31 cellular contexts compared by ENCODE assay signal in the genomic region with DNA sequence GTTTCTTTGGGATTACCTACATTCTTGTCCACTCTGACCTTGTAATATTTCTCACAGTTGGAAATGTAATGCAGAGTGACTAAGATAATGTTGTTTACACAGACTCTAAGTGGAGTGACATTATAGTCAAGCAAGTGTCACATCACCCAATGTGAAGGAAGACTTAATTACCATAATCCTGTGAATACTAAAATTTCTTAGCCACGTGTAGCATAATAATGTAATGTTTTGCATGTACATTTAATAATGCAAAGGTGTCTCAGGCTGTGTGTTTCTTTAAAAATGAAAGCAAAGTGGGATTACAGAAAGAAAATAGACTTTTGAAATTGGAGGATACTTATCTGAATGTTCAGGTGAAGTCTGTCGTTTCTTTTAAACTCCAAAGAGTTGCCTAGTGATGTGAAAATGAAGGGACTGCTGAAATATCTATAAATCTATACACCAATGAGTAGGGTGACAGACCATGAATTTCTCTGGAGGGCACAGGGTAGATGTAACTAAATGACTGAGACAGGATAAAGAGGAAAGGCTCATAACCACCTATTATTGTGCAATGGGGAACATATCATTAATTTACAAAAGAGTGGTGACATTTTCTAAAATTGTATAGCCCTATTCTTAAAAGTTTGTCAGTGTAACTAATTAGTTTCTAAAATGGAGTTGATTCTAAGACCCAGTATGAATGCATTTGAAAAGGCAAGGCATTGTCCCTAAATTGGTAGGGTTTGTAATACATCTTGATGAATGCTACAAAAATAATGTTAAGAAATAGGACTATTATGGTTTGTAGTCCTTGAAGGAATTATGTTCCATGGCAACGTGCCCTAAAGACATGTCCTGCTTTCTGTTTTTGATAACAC.
"Had no signal": no experiment of that assay in that cellular context is flagged by ENCODE, and none has a peak within 500 bp of the region (broad histone marks: within the 10 kb centered on the region; RNA-seq: fewer than 3 reads in every experiment).

No MANE protein-coding gene starts in this region.

- H3K27me3 Mint-ChIP-seq: activated CD4-positive, alpha-beta T cell treated with anti-CD3 and anti-CD28 coated beads, Interleukin-2, amount 10 ng/mL, durations not matched to agents 24 days and 14 days; activated naive CD4-positive, alpha-beta T cell treated with anti-CD3 and anti-CD28 coated beads, Interleukin-2, amount 10 ng/mL, durations not matched to agents 7 days and 5 days; activated naive CD8-positive, alpha-beta T cell; activated naive CD8-positive, alpha-beta T cell treated with anti-CD3 and anti-CD28 coated beads, Interleukin-2, amount 50 U/mL, for 24 hours; central memory CD8-positive, alpha-beta T cell had no signal

- H3K27ac Mint-ChIP-seq: activated CD4-positive, alpha-beta T cell treated with anti-CD3 and anti-CD28 coated beads, Interleukin-2, amount 10 ng/mL, durations not matched to agents 24 days and 14 days; activated naive CD4-positive, alpha-beta T cell treated with anti-CD3 and anti-CD28 coated beads, Interleukin-2, amount 10 ng/mL, durations not matched to agents 7 days and 5 days; activated naive CD8-positive, alpha-beta T cell; activated naive CD8-positive, alpha-beta T cell treated with anti-CD3 and anti-CD28 coated beads, Interleukin-2, amount 50 U/mL, for 24 hours; activated T-helper 1 cell treated with anti-CD3 and anti-CD28 coated beads, Interleukin-12 subunit alpha, Interleukin-12 subunit beta, Interleukin-2, Interleukin-4 antibody, amounts not matched to agents 30 ng/mL and 10 ng/mL and 1 ng/mL, durations not matched to agents 14 hours and 24 hours and 36 hours; T-helper 1 cell treated with Interleukin-12 subunit alpha and Interleukin-12 subunit beta and Interleukin-4 antibody, amounts not matched to agents 30 μg/mL and 1 μg/mL, for 36 hours; T-helper 2 cell treated with Interferon-gamma antibody and Interleukin-4, amounts not matched to agents 5 μg/mL and 100 μg/mL, for 36 hours had no signal

- H3K4me3 Mint-ChIP-seq: activated CD4-positive, alpha-beta T cell treated with anti-CD3 and anti-CD28 coated beads, Interleukin-2, amount 10 ng/mL, durations not matched to agents 24 days and 14 days; activated naive CD4-positive, alpha-beta T cell treated with anti-CD3 and anti-CD28 coated beads, Interleukin-2, amount 10 ng/mL, durations not matched to agents 7 days and 5 days; activated naive CD8-positive, alpha-beta T cell; activated naive CD8-positive, alpha-beta T cell treated with anti-CD3 and anti-CD28 coated beads, Interleukin-2, amount 50 U/mL, for 24 hours; activated T-cell treated with anti-CD3 and anti-CD28 coated beads, Interleukin-2, amount 50 U/mL, for 4 hours; activated T-helper 1 cell treated with anti-CD3 and anti-CD28 coated beads, Interleukin-12 subunit alpha, Interleukin-12 subunit beta, Interleukin-2, Interleukin-4 antibody, amounts not matched to agents 30 ng/mL and 10 ng/mL and 1 ng/mL, durations not matched to agents 14 hours and 24 hours and 36 hours; central memory CD8-positive, alpha-beta T cell; T-helper 1 cell treated with Interleukin-12 subunit alpha and Interleukin-12 subunit beta and Interleukin-4 antibody, amounts not matched to agents 30 μg/mL and 1 μg/mL, for 36 hours; T-helper 2 cell treated with Interferon-gamma antibody and Interleukin-4, amounts not matched to agents 5 μg/mL and 100 μg/mL, for 36 hours had no signal

- H3K27ac ChIP-seq: brain microvascular endothelial cell, cardiac muscle cell, Peyer's patch, SJSA1 had no signal

- H3K36me3 Mint-ChIP-seq: activated naive CD4-positive, alpha-beta T cell treated with anti-CD3 and anti-CD28 coated beads, Interleukin-2, amount 10 ng/mL, durations not matched to agents 7 days and 5 days; activated naive CD8-positive, alpha-beta T cell had no signal

- DNase-seq: activated CD4-positive, alpha-beta T cell treated with anti-CD3 and anti-CD28 coated beads, Interleukin-2, amount 10 ng/mL, durations not matched to agents 24 days and 14 days; activated CD4-positive, alpha-beta T cell treated with anti-CD3 and anti-CD28 coated beads, Interleukin-2, amount 50 U/mL, for 4 hours; activated CD8-positive, alpha-beta memory T cell treated with anti-CD3 and anti-CD28 coated beads, Interleukin-2, amount 50 U/mL, for 4 hours; activated naive CD4-positive, alpha-beta T cell treated with anti-CD3 and anti-CD28 coated beads, Interleukin-2, amount 10 ng/mL, durations not matched to agents 7 days and 5 days; activated naive CD8-positive, alpha-beta T cell treated with anti-CD3 and anti-CD28 coated beads, Interleukin-2, amount 50 U/mL, for 24 hours; activated T-cell treated with anti-CD3 and anti-CD28 coated beads for 4 hours; activated T-cell treated with anti-CD3 and anti-CD28 coated beads, Interleukin-2, amount 50 U/mL, for 4 hours; anterior cingulate cortex; brain microvascular endothelial cell; NCI-H1092 treated with DMSO at 0.1 percent for 48 hours; NCI-H146; NCI-H187; NCI-H2029 treated with DMSO at 0.1 percent for 48 hours; NCI-H2107; NCI-H2171; NCI-H510A; NCI-H526 treated with DMSO at 0.1 percent for 48 hours; NK-92 treated with Interleukin-12 subunit alpha and Interleukin-12 subunit beta, amount 100 ng/mL, for 24 hours; PC-3; Peyer's patch; RPMI8226; SHP77 treated with DMSO at 0.1 percent for 48 hours; SK-N-SH had no signal

- H3K4me3 ChIP-seq: cardiac muscle cell, Peyer's patch, SJSA1 had no signal

- H3K9me3 ChIP-seq: Peyer's patch, SJSA1, SK-N-SH had no signal

- H3K36me3 ChIP-seq: brain microvascular endothelial cell, cardiac muscle cell, Peyer's patch, SJSA1 had no signal

- H3K4me1 ChIP-seq: Peyer's patch, SJSA1 had no signal

- ATAC-seq: activated naive CD8-positive, alpha-beta T cell treated with anti-CD3 and anti-CD28 coated beads, Interleukin-2, amount 50 U/mL, for 24 hours; activated T-cell treated with anti-CD3 and anti-CD28 coated beads, Interleukin-2, amount 50 U/mL, for 4 hours; PC-3 had no signal

- H3K9me3 Mint-ChIP-seq: activated CD4-positive, alpha-beta T cell treated with anti-CD3 and anti-CD28 coated beads, Interleukin-2, amount 10 ng/mL, durations not matched to agents 24 days and 14 days; activated naive CD4-positive, alpha-beta T cell treated with anti-CD3 and anti-CD28 coated beads, Interleukin-2, amount 10 ng/mL, durations not matched to agents 7 days and 5 days; activated naive CD8-positive, alpha-beta T cell treated with anti-CD3 and anti-CD28 coated beads, Interleukin-2, amount 50 U/mL, for 24 hours; activated T-cell treated with anti-CD3 and anti-CD28 coated beads, Interleukin-2, amount 50 U/mL, for 4 hours; activated T-helper 1 cell treated with anti-CD3 and anti-CD28 coated beads, Interleukin-12 subunit alpha, Interleukin-12 subunit beta, Interleukin-2, Interleukin-4 antibody, amounts not matched to agents 30 ng/mL and 10 ng/mL and 1 ng/mL, durations not matched to agents 14 hours and 24 hours and 36 hours; central memory CD8-positive, alpha-beta T cell; T-helper 1 cell treated with Interleukin-12 subunit alpha and Interleukin-12 subunit beta and Interleukin-4 antibody, amounts not matched to agents 30 μg/mL and 1 μg/mL, for 36 hours; T-helper 2 cell treated with Interferon-gamma antibody and Interleukin-4, amounts not matched to agents 5 μg/mL and 100 μg/mL, for 36 hours had no signal

- H3K4me1 Mint-ChIP-seq: activated CD4-positive, alpha-beta T cell treated with anti-CD3 and anti-CD28 coated beads, Interleukin-2, amount 10 ng/mL, durations not matched to agents 24 days and 14 days; activated naive CD4-positive, alpha-beta T cell treated with anti-CD3 and anti-CD28 coated beads, Interleukin-2, amount 10 ng/mL, durations not matched to agents 7 days and 5 days; activated naive CD8-positive, alpha-beta T cell treated with anti-CD3 and anti-CD28 coated beads, Interleukin-2, amount 50 U/mL, for 24 hours; central memory CD8-positive, alpha-beta T cell had no signal

- H3K4me2 ChIP-seq: SK-N-SH had no signal

- FAIRE-seq: TTC549 had no signal

- H3K9ac ChIP-seq: SK-N-SH had no signal

- H3K27me3 ChIP-seq: brain microvascular endothelial cell, cardiac muscle cell, Peyer's patch, SJSA1 had no signal
